In the genomic region with DNA sequence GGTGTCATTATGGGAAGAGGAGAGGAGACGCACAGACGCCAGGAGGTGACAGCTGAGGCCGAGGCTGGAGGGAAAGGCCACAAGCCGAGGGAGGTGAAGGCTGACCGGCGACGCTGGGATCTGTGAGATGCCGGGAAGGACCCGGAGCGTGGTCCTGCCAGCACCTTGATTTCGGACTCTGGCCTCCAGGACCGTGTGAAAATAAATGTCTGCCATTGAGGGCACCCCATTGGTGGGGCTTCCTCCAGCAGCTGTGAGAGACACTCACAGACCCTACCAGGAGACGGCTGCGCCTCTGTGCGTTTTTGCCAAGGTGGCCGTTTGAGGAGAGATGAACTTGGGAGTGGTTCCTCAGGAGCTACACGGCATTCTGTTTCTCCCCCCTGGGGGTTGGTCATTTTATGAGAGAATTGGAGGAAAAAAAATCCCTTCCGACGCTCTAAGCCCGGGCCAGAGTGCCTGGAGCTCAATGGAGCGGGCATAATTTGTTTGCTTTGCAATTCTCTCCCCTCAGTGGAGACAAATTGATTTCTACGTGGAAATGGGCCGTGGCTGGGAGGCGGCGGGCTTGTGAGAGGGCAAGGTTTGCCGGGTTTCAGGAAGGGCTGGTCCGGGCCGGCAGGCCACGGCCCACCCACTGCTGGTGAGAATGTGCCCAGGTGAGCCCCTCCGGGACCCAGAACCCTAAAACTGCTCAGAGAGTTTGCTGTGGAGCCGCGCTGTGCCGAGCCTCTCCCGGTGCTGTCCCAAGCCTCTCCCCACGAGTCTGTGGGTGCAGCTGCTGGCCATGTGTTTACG, we compare ENCODE assay signal across 26 cellular contexts. TPM values are rescaled to one million over a fixed set of nuclear protein-coding genes. Genes with fewer than 3 reads are reported as not detected.
DNase-seq lines count a peak whose midpoint lies in the region; ATAC-seq and TF ChIP-seq lines count a peak whose summit lies in the region.
"Had no signal": no experiment of that assay in that cellular context is flagged by ENCODE, and none has a peak within 500 bp of the region (broad histone marks: within the 10 kb centered on the region; RNA-seq: fewer than 3 reads in every experiment).

No MANE protein-coding gene starts in this region.

- DNase-seq in COR-L47 (lab: John Stamatoyannopoulos, UW) (peak; percentile 17), HEK293T (ENCODE audit: extremely low spot score) (peak; percentile 60), astrocyte of the hippocampus (ENCODE audit: low read depth, low spot score) (peak; percentile 46), neural progenitor cell (ENCODE audit: low spot score) (peak; percentile 78), foreskin melanocyte (no peak), OCI-M1 (lab: John Stamatoyannopoulos, UW) (no peak)
- no peak for DNase-seq in stimulated activated naive CD8-positive, alpha-beta T cell treated with anti-CD3 and anti-CD28 coated beads, Interleukin-15, amount 100 ng/mL, for 72 hours
- DNase-seq: activated CD4-positive, alpha-beta T cell treated with anti-CD3 and anti-CD28 coated beads, Interleukin-2, amount 10 ng/mL, durations not matched to agents 7 days and 5 days; activated naive CD4-positive, alpha-beta T cell treated with anti-CD3 and anti-CD28 coated beads for 36 hours; activated T-cell treated with anti-CD3 and anti-CD28 coated beads, Interleukin-2, amount 50 U/mL, for 1 hour; amygdala; CD4-positive, CD25-positive, alpha-beta regulatory T cell; MV-4-11; naive B cell; NCI-H774; stimulated activated CD4-positive, alpha-beta T cell treated with anti-CD3 and anti-CD28 coated beads, Interleukin-1b, Interleukin-23, amount 100 ng/mL, for 48 hours had no signal

- H3K27me3 ChIP-seq in neural progenitor cell = no peaks in the 10 kb centered on the region
- H3K27me3 ChIP-seq: cardiac muscle cell, SJSA1 had no signal

- H3K9ac ChIP-seq in neural progenitor cell = no peak overlapping the region
- H3K9ac ChIP-seq: KMS-11 had no signal

- no peak overlapping the region for H3K27ac Mint-ChIP-seq in neural progenitor cell
- H3K27ac Mint-ChIP-seq in stimulated activated naive CD8-positive, alpha-beta T cell treated with anti-CD3 and anti-CD28 coated beads, Interleukin-15, amount 100 ng/mL, for 72 hours = peak overlapping the region in 1 of 2 donors; percentile 63
- H3K27ac Mint-ChIP-seq: activated CD4-positive, alpha-beta T cell treated with anti-CD3 and anti-CD28 coated beads, Interleukin-2, amount 10 ng/mL, durations not matched to agents 7 days and 5 days; activated naive CD4-positive, alpha-beta T cell treated with anti-CD3 and anti-CD28 coated beads for 36 hours; memory B cell; naive B cell; stimulated activated memory B cell treated with anti-CD40 and anti-IgM and Interleukin-4, amounts not matched to agents 10 μg/mL and 1 μg/mL and 100 μg/mL, for 72 hours; T-helper 1 cell treated with Interleukin-12 subunit alpha and Interleukin-12 subunit beta and Interleukin-4 antibody, amounts not matched to agents 30 μg/mL and 1 μg/mL, for 36 hours had no signal

- POLR2A ChIA-PET in HEK293T (lab: Yijun Ruan, JAX) = no interaction called here

- H3K4me3 Mint-ChIP-seq in neural progenitor cell = peak overlapping the region; percentile 58
- no peak overlapping the region for H3K4me3 Mint-ChIP-seq in stimulated activated naive CD8-positive, alpha-beta T cell treated with anti-CD3 and anti-CD28 coated beads, Interleukin-15, amount 100 ng/mL, for 72 hours
- H3K4me3 Mint-ChIP-seq: activated CD4-positive, alpha-beta T cell treated with anti-CD3 and anti-CD28 coated beads, Interleukin-2, amount 10 ng/mL, durations not matched to agents 7 days and 5 days; activated naive CD4-positive, alpha-beta T cell treated with anti-CD3 and anti-CD28 coated beads for 36 hours; CD4-positive, CD25-positive, alpha-beta regulatory T cell; memory B cell; naive B cell; stimulated activated memory B cell treated with anti-CD40 and anti-IgM and Interleukin-4, amounts not matched to agents 10 μg/mL and 1 μg/mL and 100 μg/mL, for 72 hours; T-helper 1 cell treated with Interleukin-12 subunit alpha and Interleukin-12 subunit beta and Interleukin-4 antibody, amounts not matched to agents 30 μg/mL and 1 μg/mL, for 36 hours had no signal

- no peak for TF ChIP-seq CTCF in neural progenitor cell (IDR thresholded peaks at IDR 0.05)

- H3K36me3 Mint-ChIP-seq in neural progenitor cell = no peaks in the 10 kb centered on the region
- H3K36me3 Mint-ChIP-seq: CD4-positive, CD25-positive, alpha-beta regulatory T cell; memory B cell; naive B cell; stimulated activated memory B cell treated with anti-CD40 and anti-IgM and Interleukin-4, amounts not matched to agents 10 μg/mL and 1 μg/mL and 100 μg/mL, for 72 hours had no signal

- no peaks in the 10 kb centered on the region for H4K20me1 ChIP-seq in neural progenitor cell (ENCODE audit: low read depth)

- H3K4me2 ChIP-seq in neural progenitor cell = peak overlapping the region; percentile 29
- H3K4me2 ChIP-seq: KMS-11 had no signal

- H3K4me3 ChIP-seq in neural progenitor cell = no peak overlapping the region
- H3K4me3 ChIP-seq: cardiac muscle cell, SJSA1, thoracic aorta had no signal

- H3K4me1 ChIP-seq in neural progenitor cell = peaks cover 29% of the 10 kb centered on the region
- H3K4me1 ChIP-seq: SJSA1 had no signal

- H3K27me3 Mint-ChIP-seq in neural progenitor cell (ENCODE audit: insufficient read depth, low read depth) = peaks cover 22% of the 10 kb centered on the region
- peaks cover 7% of the 10 kb centered on the region for H3K27me3 Mint-ChIP-seq in stimulated activated naive CD8-positive, alpha-beta T cell treated with anti-CD3 and anti-CD28 coated beads, Interleukin-15, amount 100 ng/mL, for 72 hours
- H3K27me3 Mint-ChIP-seq: activated CD4-positive, alpha-beta T cell treated with anti-CD3 and anti-CD28 coated beads, Interleukin-2, amount 10 ng/mL, durations not matched to agents 7 days and 5 days; CD4-positive, CD25-positive, alpha-beta regulatory T cell; memory B cell; stimulated activated memory B cell treated with anti-CD40 and anti-IgM and Interleukin-4, amounts not matched to agents 10 μg/mL and 1 μg/mL and 100 μg/mL, for 72 hours had no signal

- no peaks in the 10 kb centered on the region for H3K9me3 Mint-ChIP-seq in neural progenitor cell
- H3K9me3 Mint-ChIP-seq in stimulated activated naive CD8-positive, alpha-beta T cell treated with anti-CD3 and anti-CD28 coated beads, Interleukin-15, amount 100 ng/mL, for 72 hours = no peaks in the 10 kb centered on the region
- H3K9me3 Mint-ChIP-seq: activated CD4-positive, alpha-beta T cell treated with anti-CD3 and anti-CD28 coated beads, Interleukin-2, amount 10 ng/mL, durations not matched to agents 7 days and 5 days; activated naive CD4-positive, alpha-beta T cell treated with anti-CD3 and anti-CD28 coated beads for 36 hours; CD4-positive, CD25-positive, alpha-beta regulatory T cell; memory B cell; stimulated activated memory B cell treated with anti-CD40 and anti-IgM and Interleukin-4, amounts not matched to agents 10 μg/mL and 1 μg/mL and 100 μg/mL, for 72 hours; T-helper 1 cell treated with Interleukin-12 subunit alpha and Interleukin-12 subunit beta and Interleukin-4 antibody, amounts not matched to agents 30 μg/mL and 1 μg/mL, for 36 hours had no signal

- H2AFZ ChIP-seq in neural progenitor cell (replicated peaks) = no peak overlapping the region

- CTCF ChIA-PET in HEK293T (lab: Yijun Ruan, JAX) = interaction anchor here (0.9 kb wide), 1 partner anchor 9 kb away, joined by 3 read pairs; no protein-coding TSS in a partner anchor

- H3K36me3 ChIP-seq in neural progenitor cell = no peaks in the 10 kb centered on the region
- H3K36me3 ChIP-seq: cardiac muscle cell, SJSA1, thoracic aorta had no signal

- H3K4me1 Mint-ChIP-seq in neural progenitor cell = peaks cover 26% of the 10 kb centered on the region
- H3K4me1 Mint-ChIP-seq in stimulated activated naive CD8-positive, alpha-beta T cell treated with anti-CD3 and anti-CD28 coated beads, Interleukin-15, amount 100 ng/mL, for 72 hours = no peaks in the 10 kb centered on the region
- H3K4me1 Mint-ChIP-seq: activated CD4-positive, alpha-beta T cell treated with anti-CD3 and anti-CD28 coated beads, Interleukin-2, amount 10 ng/mL, durations not matched to agents 7 days and 5 days; CD4-positive, CD25-positive, alpha-beta regulatory T cell; memory B cell; naive B cell; stimulated activated memory B cell treated with anti-CD40 and anti-IgM and Interleukin-4, amounts not matched to agents 10 μg/mL and 1 μg/mL and 100 μg/mL, for 72 hours had no signal

- no peak overlapping the region for H3K27ac ChIP-seq in neural progenitor cell
- H3K27ac ChIP-seq: cardiac muscle cell, KMS-11, SJSA1, thoracic aorta had no signal

- ATAC-seq in HG02885 (IDR thresholded peaks at IDR 0.05; ENCODE audit: poor library complexity, unreplicated experiment) = no peak
- no peak for ATAC-seq in stimulated activated naive CD8-positive, alpha-beta T cell treated with anti-CD3 and anti-CD28 coated beads, Interleukin-15, amount 100 ng/mL, for 72 hours
- ATAC-seq: Panc1; stimulated activated memory B cell treated with anti-CD40 and anti-IgM and Interleukin-4, amounts not matched to agents 10 μg/mL and 1 μg/mL and 100 μg/mL, for 72 hours had no signal

- no peaks in the 10 kb centered on the region for H3F3A ChIP-seq in neural progenitor cell (ENCODE audit: low read depth)

- no peaks in the 10 kb centered on the region for H3K9me3 ChIP-seq in neural progenitor cell (ENCODE audit: low read depth)
- H3K9me3 ChIP-seq: SJSA1, thoracic aorta had no signal

- H3K79me2 ChIP-seq in neural progenitor cell (ENCODE audit: low read depth) = no peaks in the 10 kb centered on the region

TF ChIP-seq in HEK293T, 16 proteins besides CTCF, POLR2A, EP300 and RAD21:
- no peak for TF ChIP-seq SUZ12 (IDR thresholded peaks at IDR 0.05)
- TF ChIP-seq FOXM1 (IDR thresholded peaks at IDR 0.05; ENCODE audit: borderline replicate concordance) = no peak
- TF ChIP-seq TARDBP (IDR thresholded peaks at IDR 0.05) = no peak
- no peak for TF ChIP-seq L3MBTL2 (conservative IDR thresholded peaks at IDR 0.05)
- no peak for TF ChIP-seq ARNT (IDR thresholded peaks at IDR 0.05)

RNA-seq across cellular contexts. Expression of a gene that starts 53.9 kb away (rescaled TPM):
- total RNA-seq in neural progenitor cell (ENCODE audit: low replicate concordance) = 5.9 TPM in 1 of 2 replicates, not detected in the other
- total RNA-seq: activated CD4-positive, alpha-beta T cell treated with anti-CD3 and anti-CD28 coated beads, Interleukin-2, amount 10 ng/mL, durations not matched to agents 7 days and 5 days; activated naive CD4-positive, alpha-beta T cell treated with anti-CD3 and anti-CD28 coated beads for 36 hours; CD4-positive, CD25-positive, alpha-beta regulatory T cell; HT1080 had no signal

Comparison
In these comparisons a context has a peak if more than half of its experiments do, and no peak if none do; other contexts are left out.
1. DNase-seq: peak in COR-L47 (single experiment), HEK293T (single experiment), astrocyte of the hippocampus (single experiment) and neural progenitor cell (single experiment); none in foreskin melanocyte (single experiment), OCI-M1 (single experiment) and stimulated activated naive CD8-positive, alpha-beta T cell treated with anti-CD3 and anti-CD28 coated beads, Interleukin-15, amount 100 ng/mL, for 72 hours (0 of 2).